In genomic region chr2:25982273-25982967, GRCh38 we compare ENCODE assay signal across 8 cellular contexts. TPM values are rescaled to one million over a fixed set of nuclear protein-coding genes. Genes with fewer than 3 reads are reported as not detected.
A peak's percentile ranks its signal among the peaks of the same experiment; 100 is the strongest.
DNase-seq lines count a peak whose midpoint lies in the region; ATAC-seq lines count a peak whose summit lies in the region.

Gene KIF3C, minus strand, starts transcription at chr2:25982497. Its CDS starts 580 bp downstream, at chr2:25981917.

- DNase-seq in Caki2 (ENCODE audit: low read depth): peak; percentile 70
- peak; percentile 66 for DNase-seq in MG63
- DNase-seq in SK-N-MC (ENCODE audit: low read depth, low spot score): no peak
- DNase-seq in activated naive CD4-positive, alpha-beta T cell treated with anti-CD3 and anti-CD28 coated beads, Interleukin-2, amount 50 U/mL, for 16 hours: peak; percentile 73
- no peak for DNase-seq in glomerular endothelial cell (ENCODE audit: extremely low read depth, low read depth, low spot score)
- peak; percentile 90 for DNase-seq in occipital lobe (lab: John Stamatoyannopoulos, UW)

- peak; percentile 72 for ATAC-seq in GM21717 (IDR thresholded peaks at IDR 0.05; ENCODE audit: unreplicated experiment)

- H3K9ac ChIP-seq in SK-N-MC (ENCODE audit: insufficient read length): peak within 1 kb of the TSS; percentile 81

- H3K4me3 ChIP-seq in MG63 (peak within 1 kb of the TSS; percentile 76), SK-N-MC (peak within 1 kb of the TSS; percentile 92)

- H3K27me3 ChIP-seq in MG63: no peaks in the 10 kb centered on the region

- no peak within 1 kb of the TSS for H3K27ac ChIP-seq in SK-N-MC
- peak within 1 kb of the TSS; percentile 90 for H3K27ac ChIP-seq in temporal lobe (ENCODE audit: low read depth, low read length)

- in situ Hi-C loops in Caki2 (cut with HindIII; ENCODE audit: low pct_unique_long_range_greater_than_20kb, low sequenced_read_pairs): no loop called here

- H3K36me3 ChIP-seq in MG63 (no peaks in the 10 kb centered on the region), SK-N-MC (ENCODE audit: insufficient read depth, low read length) (no peaks in the 10 kb centered on the region)

- H3K9me3 ChIP-seq in MG63: no peaks in the 10 kb centered on the region
- no peaks in the 10 kb centered on the region for H3K9me3 ChIP-seq in SK-N-MC (ENCODE audit: low read depth, low read length)

RNA-seq across cellular contexts. Expression of gene KIF3C, which starts in this region (rescaled TPM):
- 10.7 and 15.7 TPM in 2 replicates for total RNA-seq in Caki2 (2014; rRNA removed; shearing (Covaris generic); ENCODE audit: low replicate concordance)
- total RNA-seq in MG63 (2014; rRNA removed; shearing (Covaris generic); ENCODE audit: low replicate concordance): 3.2 and 9.5 TPM in 2 replicates
- total RNA-seq in glomerular endothelial cell: 30.7 and 43.6 TPM in 2 replicates
- total RNA-seq in occipital lobe: 94.2 TPM
- total RNA-seq in temporal lobe: 112 TPM

Comparison
In these comparisons a context has a peak if more than half of its experiments do, and no peak if none do; other contexts are left out.
1. DNase-seq: peak in Caki2 (single experiment), MG63 (single experiment), activated naive CD4-positive, alpha-beta T cell treated with anti-CD3 and anti-CD28 coated beads, Interleukin-2, amount 50 U/mL, for 16 hours (single experiment) and occipital lobe (single experiment); none in SK-N-MC (single experiment) and glomerular endothelial cell (single experiment).